ENCODE assay signal across 24 cellular contexts in genomic region chr6:167719920-167720319, GRCh38.
DNase-seq lines count a peak whose midpoint lies in the region; ATAC-seq, FAIRE-seq and TF ChIP-seq lines count a peak whose summit lies in the region.
"Had no signal": no experiment of that assay in that cellular context is flagged by ENCODE, and none has a peak within 500 bp of the region (broad histone marks: within the 10 kb centered on the region; RNA-seq: fewer than 3 reads in every experiment).

No MANE protein-coding gene starts in this region.

- POLR2A ChIA-PET in activated B cell treated with CpG ODN at 0.5 μM for 24 hours (lab: Charles Lee) = no interaction called here

- no peaks in the 10 kb centered on the region for H4K20me1 ChIP-seq in GM23338 (replicated peaks; ENCODE audit: insufficient read depth)

- H2AFZ ChIP-seq in GM23338 (peak overlapping the region; percentile 78), neuronal stem cell (ENCODE audit: low read length) (no peak overlapping the region)
- H2AFZ ChIP-seq: PC-9 had no signal

- H3K27me3 ChIP-seq in GM23338 (ENCODE audit: insufficient read depth) (no peaks in the 10 kb centered on the region), neuronal stem cell (ENCODE audit: control insufficient read depth in 3 of 3, insufficient read depth in 3 of 3, low read depth in 1 of 3, low read length in 3 of 3) (peaks cover 0 to 3% (median 0%) of the 10 kb centered on the region in 3 experiments)

- no peaks in the 10 kb centered on the region for H3K36me3 Mint-ChIP-seq in GM23338 (ENCODE audit: low read depth)
- H3K36me3 Mint-ChIP-seq in activated B cell treated with CpG ODN at 0.5 μM for 24 hours (ENCODE audit: low read depth) = no peaks in the 10 kb centered on the region
- H3K36me3 Mint-ChIP-seq: CD14-positive monocyte had no signal

- H4K91ac ChIP-seq in neuronal stem cell (ENCODE audit: low read depth, low read length, poor library complexity) = no peak overlapping the region

- DNase-seq in GM23338 (ENCODE audit: low spot score) (peak; percentile 19), activated B cell treated with CpG ODN at 0.5 μM for 24 hours (no peak), kidney (peak; percentile 64), neuronal stem cell (ENCODE audit: low spot score) (no peak), iPS-NIHi7 (ENCODE audit: extremely low spot score) (no peak), HPDE6-E6E7 (ENCODE audit: extremely low spot score) (no peak), DMS79 treated with DMSO at 0.1 percent for 48 hours (lab: John Stamatoyannopoulos, UW) (no peak), SHP77 (lab: John Stamatoyannopoulos, UW) (no peak)
- DNase-seq: DMS53, EL, GF-D8, H9, NCI-H1105, NCI-H146, NCI-H2029, NCI-H2227 treated with DMSO at 0.1 percent for 48 hours, NCI-H510A treated with DMSO at 0.1 percent for 48 hours, NCI-H748 treated with DMSO at 0.1 percent for 48 hours, PC-9 had no signal

- H3K27me3 Mint-ChIP-seq in GM23338 (ENCODE audit: insufficient read depth, low read depth, poor library complexity) = peaks cover 14% of the 10 kb centered on the region
- H3K27me3 Mint-ChIP-seq in activated B cell treated with CpG ODN at 0.5 μM for 24 hours = peaks cover 21% of the 10 kb centered on the region

- no CpG with 5 or more reads among the region's 23 CpGs for WGBS in neuronal stem cell (ENCODE audit: extremely low coverage in 2 of 2, insufficient read length in 2 of 2, insufficient replicate concordance in 1 of 2), 2 donors

- H3K27ac ChIP-seq in GM23338 (ENCODE audit: low read depth) (no peak overlapping the region), kidney (ENCODE audit: low read depth in 2 of 2, low read length in 2 of 2) (no peak overlapping the region), neuronal stem cell (replicated peaks; ENCODE audit: low read length) (no peak overlapping the region)
- H3K27ac ChIP-seq: A549, HL-60, KMS-11, PC-9 had no signal

- intact Hi-C loops in activated B cell treated with CpG ODN at 0.5 μM for 24 hours (cut with micrococcal nuclease) = no loop called here
- intact Hi-C loops in kidney (cut with DNase I) = no loop called here

- no peak overlapping the region for H2AK5ac ChIP-seq in neuronal stem cell (ENCODE audit: low read depth, low read length)

- TF ChIP-seq CTCF in GM23338 (conservative IDR thresholded peaks at IDR 0.05; ENCODE audit: low read depth in 2 of 2) (no peak), activated B cell treated with CpG ODN at 0.5 μM for 24 hours (IDR thresholded peaks at IDR 0.05) (no peak), kidney (IDR thresholded peaks at IDR 0.05; ENCODE audit: borderline replicate concordance, extremely low read depth, insufficient read depth) (no peak)

- CTCF ChIA-PET in activated B cell treated with CpG ODN at 0.5 μM for 24 hours (lab: Charles Lee) = no interaction called here

- H3K79me1 ChIP-seq in neuronal stem cell (ENCODE audit: low read depth, low read length) = no peaks in the 10 kb centered on the region

- H3K23ac ChIP-seq in neuronal stem cell (ENCODE audit: low read depth, low read length, poor library complexity) = no peak overlapping the region

- H2BK120ac ChIP-seq in neuronal stem cell (ENCODE audit: low read depth, low read length) = no peak overlapping the region

- peak; percentile 71 for ATAC-seq in GM23338
- ATAC-seq in activated B cell treated with CpG ODN at 0.5 μM for 24 hours (ENCODE audit: low read depth) = no peak
- ATAC-seq: A549 had no signal

- no peak overlapping the region for H3K9ac ChIP-seq in kidney (ENCODE audit: low read length in 2 of 2)
- H3K9ac ChIP-seq in neuronal stem cell (ENCODE audit: low read depth, low read length, poor library complexity) = no peak overlapping the region
- H3K9ac ChIP-seq: KMS-11 had no signal

- no peak overlapping the region for H3K4ac ChIP-seq in neuronal stem cell (ENCODE audit: low read length)

- no peak for FAIRE-seq in kidney (lab: Jason Lieb, UNC)
- FAIRE-seq: A549 had no signal

- no peaks in the 10 kb centered on the region for H3K79me2 ChIP-seq in GM23338 (replicated peaks; ENCODE audit: insufficient read depth)

- H3K27ac Mint-ChIP-seq in GM23338 (no peak overlapping the region), activated B cell treated with CpG ODN at 0.5 μM for 24 hours (peak overlapping the region; percentile 14)
- H3K27ac Mint-ChIP-seq: B cell, CD14-positive monocyte had no signal

- H2BK5ac ChIP-seq in neuronal stem cell (ENCODE audit: low read length) = no peak overlapping the region

- H3K4me1 Mint-ChIP-seq in GM23338 = no peaks in the 10 kb centered on the region; the same call in 2 of the 3 replicates
- no peaks in the 10 kb centered on the region for H3K4me1 Mint-ChIP-seq in activated B cell treated with CpG ODN at 0.5 μM for 24 hours
- H3K4me1 Mint-ChIP-seq: B cell, CD14-positive monocyte had no signal

- H3K4me1 ChIP-seq in GM23338 (ENCODE audit: insufficient read depth) (no peaks in the 10 kb centered on the region), kidney (ENCODE audit: control insufficient read depth in 1 of 2, insufficient read depth in 1 of 2, low read depth in 1 of 2, low read length in 2 of 2) (no peaks in the 10 kb centered on the region), neuronal stem cell (ENCODE audit: control insufficient read depth in 2 of 2, insufficient read depth in 1 of 2, low read depth in 1 of 2, low read length in 2 of 2) (peaks cover 0 to 2% of the 10 kb centered on the region in 2 donors)
- H3K4me1 ChIP-seq: A549 had no signal

- no peak overlapping the region for H3K4me3 Mint-ChIP-seq in GM23338
- H3K4me3 Mint-ChIP-seq in activated B cell treated with CpG ODN at 0.5 μM for 24 hours = no peak overlapping the region
- H3K4me3 Mint-ChIP-seq: B cell, H9 had no signal

- no peaks in the 10 kb centered on the region for H3K9me3 ChIP-seq in kidney (ENCODE audit: control insufficient read depth in 1 of 2, low read length in 2 of 2)
- H3K9me3 ChIP-seq in neuronal stem cell (replicated peaks in 1 of 2; ENCODE audit: control insufficient read depth in 2 of 2, insufficient read depth in 1 of 2, low read depth in 1 of 2, low read length in 2 of 2) = peaks cover 0 to 7% of the 10 kb centered on the region in 2 donors
- H3K9me3 ChIP-seq: A549 had no signal

- H3K4me2 ChIP-seq in GM23338 (no peak overlapping the region), neuronal stem cell (ENCODE audit: insufficient read depth, low read length, poor library complexity, severe bottlenecking) (no peak overlapping the region)
- H3K4me2 ChIP-seq: A549, KMS-11, PC-9 had no signal

- H3K4me3 ChIP-seq in GM23338 (no peak overlapping the region), kidney (ENCODE audit: low read length in 2 of 2) (no peak overlapping the region), neuronal stem cell (ENCODE audit: low read length in 2 of 2) (no peak overlapping the region)
- H3K4me3 ChIP-seq: A549, PC-9 had no signal

- peak overlapping the region; percentile 71 for H3K18ac ChIP-seq in neuronal stem cell (ENCODE audit: low read length)

- H3F3A ChIP-seq in GM23338 (replicated peaks; ENCODE audit: low read depth) = no peaks in the 10 kb centered on the region

- no peaks in the 10 kb centered on the region for H3K9me2 ChIP-seq in GM23338 (ENCODE audit: insufficient read depth)

- H3K14ac ChIP-seq in neuronal stem cell (ENCODE audit: low read length) = no peak overlapping the region

- no peak overlapping the region for H2BK15ac ChIP-seq in neuronal stem cell (ENCODE audit: low read length)

- H2BK12ac ChIP-seq in neuronal stem cell (ENCODE audit: low read length) = no peak overlapping the region

- H3K9me3 Mint-ChIP-seq in GM23338 (no peaks in the 10 kb centered on the region; the same call in 1 of the 3 replicates), activated B cell treated with CpG ODN at 0.5 μM for 24 hours (peaks cover 5% of the 10 kb centered on the region)

- no peak overlapping the region for H4K8ac ChIP-seq in neuronal stem cell (ENCODE audit: low read depth, low read length)

- no peaks in the 10 kb centered on the region for H3K36me3 ChIP-seq in GM23338 (ENCODE audit: insufficient read depth)
- no peaks in the 10 kb centered on the region for H3K36me3 ChIP-seq in kidney (ENCODE audit: control insufficient read depth in 1 of 2, insufficient read depth in 2 of 2, low read length in 2 of 2)
- H3K36me3 ChIP-seq in neuronal stem cell (replicated peaks in 1 of 2; ENCODE audit: control insufficient read depth in 2 of 2, insufficient read depth in 2 of 2, low read length in 2 of 2) = no peaks in the 10 kb centered on the region

Comparison
In these comparisons a context has a peak if more than half of its experiments do, and no peak if none do; other contexts are left out.
1. DNase-seq: peak in GM23338 (single experiment) and kidney (single experiment); none in activated B cell treated with CpG ODN at 0.5 μM for 24 hours (single experiment), neuronal stem cell (single experiment), iPS-NIHi7 (single experiment), HPDE6-E6E7 (single experiment), DMS79 treated with DMSO at 0.1 percent for 48 hours (single experiment) and SHP77 (0 of 2).